Comparison of ENCODE assay signal across 31 cellular contexts in genomic region chr3:108494862-108495531, GRCh38. TPM values are rescaled to one million over a fixed set of nuclear protein-coding genes. Genes with fewer than 3 reads are reported as not detected.
DNase-seq lines count a peak whose midpoint lies in the region; ATAC-seq and TF ChIP-seq lines count a peak whose summit lies in the region.
"Had no signal": no experiment of that assay in that cellular context is flagged by ENCODE, and none has a peak within 500 bp of the region (broad histone marks: within the 10 kb centered on the region; RNA-seq: fewer than 3 reads in every experiment).

No MANE protein-coding gene starts in this region.

- H3K27me3 Mint-ChIP-seq in progenitor cell of endocrine pancreas: no peaks in the 10 kb centered on the region
- peaks cover 2 to 3% (median 2%) of the 10 kb centered on the region in 3 donors for H3K27me3 Mint-ChIP-seq in CD14-positive monocyte (ENCODE audit: low read depth in 3 of 3)
- H3K27me3 Mint-ChIP-seq: activated naive CD8-positive, alpha-beta T cell; IgD-negative memory B cell; stimulated activated naive B cell treated with anti-CD40 and anti-IgM and Interleukin-4, amounts not matched to agents 10 μg/mL and 1 μg/mL and 100 μg/mL, for 72 hours had no signal

- H3K27ac ChIP-seq in foreskin keratinocyte: no peak overlapping the region
- H3K27ac ChIP-seq: breast epithelium, epithelial cell of prostate, skin epidermis had no signal

- H3K4me1 Mint-ChIP-seq in progenitor cell of endocrine pancreas (ENCODE audit: low read depth) (no peaks in the 10 kb centered on the region), CD14-positive monocyte (no peaks in the 10 kb centered on the region)
- H3K4me1 Mint-ChIP-seq: IgD-negative memory B cell, memory B cell had no signal

- H3K4me1 ChIP-seq in foreskin keratinocyte: no peaks in the 10 kb centered on the region
- H3K4me1 ChIP-seq: breast epithelium had no signal

- DNase-seq in NCI-H146 (lab: John Stamatoyannopoulos, UW) (peak; percentile 43), NCI-H146 treated with DMSO at 0.1 percent for 48 hours (lab: John Stamatoyannopoulos, UW; ENCODE audit: unreplicated experiment) (no peak), NCI-H1105 (lab: John Stamatoyannopoulos, UW) (peak; percentile 35), progenitor cell of endocrine pancreas (ENCODE audit: low spot score, unreplicated experiment) (no peak), CD14-positive monocyte (ENCODE audit: low spot score) (no peak), foreskin keratinocyte (no peak)
- DNase-seq: activated CD4-positive, alpha-beta T cell treated with anti-CD3 and anti-CD28 coated beads for 48 hours; activated effector memory CD4-positive, alpha-beta T cell treated with anti-CD3 and anti-CD28 coated beads, Interleukin-2, amount 50 U/mL, for 16 hours; AML-193; CD4-positive, alpha-beta memory T cell; effector CD8-positive, alpha-beta T cell; H7; hypothalamus; NCI-H510A treated with DMSO at 0.1 percent for 48 hours; nephron progenitor cell; SHP77 treated with DMSO at 0.1 percent for 48 hours; stimulated activated naive B cell treated with anti-CD40 and anti-IgM and Interleukin-4, amounts not matched to agents 10 μg/mL and 1 μg/mL and 100 μg/mL, for 72 hours; substantia nigra; T-helper 9 cell had no signal

- no peaks in the 10 kb centered on the region for H3K27me3 ChIP-seq in foreskin keratinocyte
- H3K27me3 ChIP-seq: breast epithelium had no signal

- ATAC-seq in SK-N-SH treated with all-trans-retinoic acid at 6 μM for 48 hours: peak; percentile 72
- ATAC-seq in GM18505 (IDR thresholded peaks at IDR 0.05; ENCODE audit: unreplicated experiment): no peak
- ATAC-seq in foreskin keratinocyte: no peak
- ATAC-seq: GM12878; left lobe of liver; Panc1; stimulated activated naive B cell treated with anti-CD40 and anti-IgM and Interleukin-4, amounts not matched to agents 10 μg/mL and 1 μg/mL and 100 μg/mL, for 72 hours had no signal

- no peak for TF ChIP-seq POLR2A in GM18505 (IDR thresholded peaks at IDR 0.05; ENCODE audit: borderline replicate concordance, extremely low read depth, insufficient read depth, insufficient read length)

- intact Hi-C loops in CD14-positive monocyte (cut with micrococcal nuclease): loop anchor here (5.0 kb wide), 2 partner anchors 57 to 417 kb away; no protein-coding TSS in a partner anchor

- H3K9me3 Mint-ChIP-seq in progenitor cell of endocrine pancreas (ENCODE audit: low read depth): no peaks in the 10 kb centered on the region
- H3K9me3 Mint-ChIP-seq in CD14-positive monocyte: peaks cover 0 to 2% (median 0%) of the 10 kb centered on the region in 7 donors
- H3K9me3 Mint-ChIP-seq: IgD-negative memory B cell; memory B cell; nephron progenitor cell; stimulated activated naive B cell treated with anti-CD40 and anti-IgM and Interleukin-4, amounts not matched to agents 10 μg/mL and 1 μg/mL and 100 μg/mL, for 72 hours; type B pancreatic cell had no signal

- H3K4me3 Mint-ChIP-seq in progenitor cell of endocrine pancreas (ENCODE audit: low read depth) (no peak overlapping the region), CD14-positive monocyte (no peak overlapping the region)
- H3K4me3 Mint-ChIP-seq: activated naive CD8-positive, alpha-beta T cell; CD4-positive, alpha-beta memory T cell; IgD-negative memory B cell; memory B cell; nephron progenitor cell; stimulated activated naive B cell treated with anti-CD40 and anti-IgM and Interleukin-4, amounts not matched to agents 10 μg/mL and 1 μg/mL and 100 μg/mL, for 72 hours; type B pancreatic cell had no signal

- TF ChIP-seq CTCF in progenitor cell of endocrine pancreas (IDR thresholded peaks at IDR 0.05; ENCODE audit: unreplicated experiment): no peak
- TF ChIP-seq CTCF in CD14-positive monocyte (IDR thresholded peaks at IDR 0.05): no peak
- no peak for TF ChIP-seq CTCF in foreskin keratinocyte (conservative IDR thresholded peaks at IDR 0.05)

- no peaks in the 10 kb centered on the region for H3K36me3 Mint-ChIP-seq in progenitor cell of endocrine pancreas (ENCODE audit: insufficient read depth)
- no peaks in the 10 kb centered on the region for H3K36me3 Mint-ChIP-seq in CD14-positive monocyte
- H3K36me3 Mint-ChIP-seq: activated naive CD8-positive, alpha-beta T cell; CD4-positive, alpha-beta memory T cell; IgD-negative memory B cell; memory B cell; stimulated activated naive B cell treated with anti-CD40 and anti-IgM and Interleukin-4, amounts not matched to agents 10 μg/mL and 1 μg/mL and 100 μg/mL, for 72 hours; type B pancreatic cell had no signal

- H3K27ac Mint-ChIP-seq in progenitor cell of endocrine pancreas (peak overlapping the region; percentile 20), CD14-positive monocyte (no peak overlapping the region)
- H3K27ac Mint-ChIP-seq: activated naive CD8-positive, alpha-beta T cell; CD4-positive, alpha-beta memory T cell; memory B cell; nephron progenitor cell; stimulated activated naive B cell treated with anti-CD40 and anti-IgM and Interleukin-4, amounts not matched to agents 10 μg/mL and 1 μg/mL and 100 μg/mL, for 72 hours; type B pancreatic cell had no signal

TF ChIP-seq in SK-N-SH treated with all-trans-retinoic acid at 6 μM for 48 hours, 23 proteins besides CTCF, POLR2A, EP300 and RAD21 (continues in another document):
- TF ChIP-seq CREB5 (CRISPR knock-in tag; IDR thresholded peaks at IDR 0.05; ENCODE audit: low read depth) (no peak), POU6F1 (CRISPR knock-in tag; IDR thresholded peaks at IDR 0.05; ENCODE audit: borderline replicate concordance, low read depth) (no peak), PATZ1 (CRISPR knock-in tag; IDR thresholded peaks at IDR 0.05; ENCODE audit: borderline replicate concordance) (no peak), ZNF70 (CRISPR knock-in tag; IDR thresholded peaks at IDR 0.05) (no peak), TCF4 (CRISPR knock-in tag; IDR thresholded peaks at IDR 0.05; ENCODE audit: borderline replicate concordance) (no peak), ISL1 (CRISPR knock-in tag; IDR thresholded peaks at IDR 0.05) (peak; percentile 42; the same call in 1 of the 2 replicates), BACH2 (CRISPR knock-in tag; IDR thresholded peaks at IDR 0.05; ENCODE audit: borderline replicate concordance) (no peak), ESRRG (CRISPR knock-in tag; IDR thresholded peaks at IDR 0.05) (no peak), RARB (CRISPR knock-in tag; IDR thresholded peaks at IDR 0.05) (no peak), ZFP3 (CRISPR knock-in tag; IDR thresholded peaks at IDR 0.05) (no peak), PPARA (CRISPR knock-in tag; IDR thresholded peaks at IDR 0.05; ENCODE audit: borderline replicate concordance) (no peak), ZNF565 (CRISPR knock-in tag; conservative IDR thresholded peaks at IDR 0.05; ENCODE audit: low read depth) (no peak), CSRNP3 (CRISPR knock-in tag; IDR thresholded peaks at IDR 0.05) (no peak)

RNA-seq across cellular contexts. Expression of gene MYH15, which starts 15.4 kb away (rescaled TPM):
- 0.91 and 0.96 TPM in 2 replicates for total RNA-seq in progenitor cell of endocrine pancreas
- polyA plus RNA-seq in CD14-positive monocyte: not detected
- 5.0 and 6.3 TPM in 2 replicates for total RNA-seq in foreskin keratinocyte
- polyA plus RNA-seq in foreskin keratinocyte: 1.3 and 1.5 TPM in 2 replicates
- total RNA-seq: breast epithelium had no signal
- polyA plus RNA-seq: CD4-positive, alpha-beta memory T cell; IgD-negative memory B cell had no signal

Comparison
In these comparisons a context has a peak if more than half of its experiments do, and no peak if none do; other contexts are left out.
1. DNase-seq: peak in NCI-H146 (single experiment) and NCI-H1105 (single experiment); none in NCI-H146 treated with DMSO at 0.1 percent for 48 hours (single experiment), progenitor cell of endocrine pancreas (single experiment), CD14-positive monocyte (single experiment) and foreskin keratinocyte (0 of 2).